ENCODE assay signal across 1 cellular context in the genomic region with DNA sequence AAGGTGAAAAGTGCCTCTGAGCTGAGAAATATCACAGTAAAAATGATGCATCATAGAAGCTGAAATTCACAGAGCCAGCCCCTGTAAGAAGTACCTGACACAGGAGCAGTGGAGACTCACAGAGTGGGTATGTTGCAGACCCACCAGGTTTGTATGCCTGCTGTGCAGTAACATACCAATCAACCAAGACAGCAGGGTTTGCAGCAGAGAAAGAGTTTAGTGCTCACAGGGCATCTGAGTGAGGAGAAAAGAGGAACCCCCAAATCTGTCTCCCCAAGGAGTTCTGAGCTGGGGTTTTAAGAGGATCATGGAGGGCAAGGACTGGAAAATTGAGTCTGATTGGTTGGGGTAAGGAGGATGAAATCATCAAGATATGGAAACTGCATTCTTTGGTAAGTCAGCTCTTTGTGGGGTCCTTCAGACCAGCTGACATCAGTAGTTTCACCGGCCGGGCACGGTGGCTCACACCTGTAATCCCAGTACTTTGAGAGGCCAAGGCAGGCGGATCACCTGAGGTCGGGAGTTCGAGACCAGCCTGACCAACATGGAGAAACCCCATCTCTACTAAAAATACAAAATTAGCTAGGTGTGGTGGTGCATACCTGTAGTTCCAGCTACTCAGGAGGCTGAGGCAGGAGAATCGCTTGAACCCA.
TF ChIP-seq lines count a peak whose summit lies in the region.

No MANE protein-coding gene starts in this region.

TF ChIP-seq in K562, 482 proteins besides CTCF, POLR2A, EP300 and RAD21:
- TF ChIP-seq ZNF280B (CRISPR knock-in tag; IDR thresholded peaks at IDR 0.05), result peak; percentile 72; the same call in 1 of the 2 replicates
- TF ChIP-seq, protein P1, sequence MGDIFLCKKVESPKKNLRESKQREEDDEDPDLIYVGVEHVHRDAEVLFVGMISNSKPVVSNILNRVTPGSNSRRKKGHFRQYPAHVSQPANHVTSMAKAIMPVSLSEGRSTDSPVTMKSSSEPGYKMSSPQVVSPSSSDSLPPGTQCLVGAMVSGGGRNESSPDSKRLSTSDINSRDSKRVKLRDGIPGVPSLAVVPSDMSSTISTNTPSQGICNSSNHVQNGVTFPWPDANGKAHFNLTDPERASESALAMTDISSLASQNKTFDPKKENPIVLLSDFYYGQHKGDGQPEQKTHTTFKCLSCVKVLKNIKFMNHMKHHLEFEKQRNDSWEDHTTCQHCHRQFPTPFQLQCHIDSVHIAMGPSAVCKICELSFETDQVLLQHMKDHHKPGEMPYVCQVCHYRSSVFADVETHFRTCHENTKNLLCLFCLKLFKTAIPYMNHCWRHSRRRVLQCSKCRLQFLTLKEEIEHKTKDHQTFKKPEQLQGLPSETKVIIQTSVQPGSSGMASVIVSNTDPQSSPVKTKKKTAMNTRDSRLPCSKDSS (IDR thresholded peaks at IDR 0.05; ENCODE audit: low read depth, partially characterized antibody), result peak; percentile 66
- TF ChIP-seq TRIM28 (IDR thresholded peaks at IDR 0.05), result peak; percentile 87; the same call in 1 of the 2 replicates
- peak in 1 of 2 experiments; percentile 93; a peak in 2 of 3 replicates for TF ChIP-seq CBX3 (IDR thresholded peaks at IDR 0.05; ENCODE audit: borderline replicate concordance in 1 of 2, low read length in 2 of 2)
- TF ChIP-seq CBX1 (IDR thresholded peaks at IDR 0.05; ENCODE audit: low read depth), result peak; percentile 98
- TF ChIP-seq SPI1 (IDR thresholded peaks at IDR 0.05; ENCODE audit: borderline replicate concordance, low read depth, low read length), result peak; percentile 47; the same call in 1 of the 2 replicates
- peak; percentile 97 for TF ChIP-seq CBX5 (IDR thresholded peaks at IDR 0.05; ENCODE audit: borderline replicate concordance, low read depth)
- TF ChIP-seq TRIM24 (IDR thresholded peaks at IDR 0.05), result peak in 1 of 2 experiments; percentile 33; a peak in 1 of 4 replicates
TF ChIP-seq in K562: peak in this region for 8; not testable (repeated sequence) for 474.
